ENCODE assay signal across 15 cellular contexts in genomic region chr9:88746744-88747398, GRCh38.
DNase-seq lines count a peak whose midpoint lies in the region; ATAC-seq and TF ChIP-seq lines count a peak whose summit lies in the region.
"Had no signal": no experiment of that assay in that cellular context is flagged by ENCODE, and none has a peak within 500 bp of the region (broad histone marks: within the 10 kb centered on the region; RNA-seq: fewer than 3 reads in every experiment).

No MANE protein-coding gene starts in this region.

- H3K36me3 ChIP-seq in brain microvascular endothelial cell (replicated peaks) (no peaks in the 10 kb centered on the region), tibial nerve (no peaks in the 10 kb centered on the region)
- H3K36me3 ChIP-seq: ascending aorta had no signal

- H3K27ac ChIP-seq in brain microvascular endothelial cell, result peak overlapping the region; percentile 91
- peak overlapping the region in 3 of 4 donors; percentile 1 to 68 (median 16) for H3K27ac ChIP-seq in tibial nerve
- H3K27ac ChIP-seq: 22Rv1, ascending aorta, epithelial cell of prostate had no signal

- TF ChIP-seq POLR2A in tibial nerve (IDR thresholded peaks at IDR 0.05), result no peak

- intact Hi-C loops in activated CD4-positive, alpha-beta T cell treated with anti-CD3 and anti-CD28 coated beads, Interleukin-2, amount 10 ng/mL, durations not matched to agents 24 days and 14 days (cut with micrococcal nuclease), result no loop called here

- TF ChIP-seq CTCF in brain microvascular endothelial cell (IDR thresholded peaks at IDR 0.05; ENCODE audit: low read depth, low read length, missing control alignments), result no peak
- TF ChIP-seq CTCF in mesothelial cell of epicardium (IDR thresholded peaks at IDR 0.05; ENCODE audit: unreplicated experiment), result no peak
- no peak for TF ChIP-seq CTCF in tibial nerve (IDR thresholded peaks at IDR 0.05)

- H3K27ac Mint-ChIP-seq in activated CD4-positive, alpha-beta T cell treated with anti-CD3 and anti-CD28 coated beads, Interleukin-2, amount 10 ng/mL, durations not matched to agents 24 days and 14 days, result no peak overlapping the region
- H3K27ac Mint-ChIP-seq in mesothelial cell of epicardium, result peak overlapping the region; percentile 91
- H3K27ac Mint-ChIP-seq in stimulated activated memory B cell treated with anti-CD40 and anti-IgM and Interleukin-4, amounts not matched to agents 10 μg/mL and 1 μg/mL and 100 μg/mL, for 72 hours, result no peak overlapping the region
- H3K27ac Mint-ChIP-seq: T-helper 17 cell had no signal

- no peaks in the 10 kb centered on the region for H3K9me3 Mint-ChIP-seq in activated CD4-positive, alpha-beta T cell treated with anti-CD3 and anti-CD28 coated beads, Interleukin-2, amount 10 ng/mL, durations not matched to agents 24 days and 14 days
- H3K9me3 Mint-ChIP-seq in mesothelial cell of epicardium, result no peaks in the 10 kb centered on the region
- H3K9me3 Mint-ChIP-seq in stimulated activated memory B cell treated with anti-CD40 and anti-IgM and Interleukin-4, amounts not matched to agents 10 μg/mL and 1 μg/mL and 100 μg/mL, for 72 hours, result no peaks in the 10 kb centered on the region

- in situ Hi-C loops in brain microvascular endothelial cell (cut with HindIII; ENCODE audit: low pct_ligation_motif_present, low sequenced_read_pairs), result no loop called here

- no peaks in the 10 kb centered on the region for H3K36me3 Mint-ChIP-seq in activated CD4-positive, alpha-beta T cell treated with anti-CD3 and anti-CD28 coated beads, Interleukin-2, amount 10 ng/mL, durations not matched to agents 24 days and 14 days (ENCODE audit: low read depth)
- H3K36me3 Mint-ChIP-seq in mesothelial cell of epicardium, result no peaks in the 10 kb centered on the region
- H3K36me3 Mint-ChIP-seq in stimulated activated memory B cell treated with anti-CD40 and anti-IgM and Interleukin-4, amounts not matched to agents 10 μg/mL and 1 μg/mL and 100 μg/mL, for 72 hours, result no peaks in the 10 kb centered on the region

- H3K9me3 ChIP-seq in tibial nerve, result peaks cover 0 to 6% (median 0%) of the 10 kb centered on the region in 4 donors
- H3K9me3 ChIP-seq: ascending aorta had no signal

- no peak for TF ChIP-seq EP300 in tibial nerve (IDR thresholded peaks at IDR 0.05)

- H3K4me3 ChIP-seq in brain microvascular endothelial cell (ENCODE audit: low read depth, low read length) (no peak overlapping the region), tibial nerve (no peak overlapping the region)
- H3K4me3 ChIP-seq: ascending aorta had no signal

- H3K27me3 ChIP-seq in brain microvascular endothelial cell (replicated peaks), result no peaks in the 10 kb centered on the region
- H3K27me3 ChIP-seq in tibial nerve, result no peaks in the 10 kb centered on the region
- H3K27me3 ChIP-seq: ascending aorta had no signal

- no peak overlapping the region for H3K4me3 Mint-ChIP-seq in activated CD4-positive, alpha-beta T cell treated with anti-CD3 and anti-CD28 coated beads, Interleukin-2, amount 10 ng/mL, durations not matched to agents 24 days and 14 days
- no peak overlapping the region for H3K4me3 Mint-ChIP-seq in mesothelial cell of epicardium
- H3K4me3 Mint-ChIP-seq in stimulated activated memory B cell treated with anti-CD40 and anti-IgM and Interleukin-4, amounts not matched to agents 10 μg/mL and 1 μg/mL and 100 μg/mL, for 72 hours, result no peak overlapping the region
- H3K4me3 Mint-ChIP-seq: T-helper 17 cell had no signal

- peak; percentile 46 for DNase-seq in activated CD4-positive, alpha-beta T cell treated with anti-CD3 and anti-CD28 coated beads, Interleukin-2, amount 10 ng/mL, durations not matched to agents 24 days and 14 days
- DNase-seq in activated CD4-positive, alpha-beta T cell treated with anti-CD3 and anti-CD28 coated beads for 1 hour, result no peak
- DNase-seq in brain microvascular endothelial cell, result peak; percentile 42
- DNase-seq in mesothelial cell of epicardium (ENCODE audit: low spot score in 2 of 2, unreplicated experiment in 2 of 2), result no peak
- DNase-seq in tibial nerve (ENCODE audit: low spot score in 2 of 2), result no peak
- DNase-seq in DMS79 (lab: John Stamatoyannopoulos, UW), result no peak
- DNase-seq: NCI-H1417 treated with DMSO at 0.1 percent for 48 hours, NCI-H748 treated with DMSO at 0.1 percent for 48 hours, posterior cingulate gyrus, T-helper 17 cell had no signal

- peaks cover 2% of the 10 kb centered on the region for H3K27me3 Mint-ChIP-seq in activated CD4-positive, alpha-beta T cell treated with anti-CD3 and anti-CD28 coated beads, Interleukin-2, amount 10 ng/mL, durations not matched to agents 24 days and 14 days
- H3K27me3 Mint-ChIP-seq in mesothelial cell of epicardium (ENCODE audit: low read depth), result no peaks in the 10 kb centered on the region
- peaks cover 6% of the 10 kb centered on the region for H3K27me3 Mint-ChIP-seq in stimulated activated memory B cell treated with anti-CD40 and anti-IgM and Interleukin-4, amounts not matched to agents 10 μg/mL and 1 μg/mL and 100 μg/mL, for 72 hours

- WGBS in tibial nerve, 2 donors, result 51 to 55% methylated on average over 9 of the region's 9 CpGs

- H3K4me1 ChIP-seq in tibial nerve, result peaks cover 0 to 57% (median 20%) of the 10 kb centered on the region in 4 donors

- no peak for ATAC-seq in HG03159 (IDR thresholded peaks at IDR 0.05; ENCODE audit: unreplicated experiment)
- ATAC-seq in stimulated activated memory B cell treated with anti-CD40 and anti-IgM and Interleukin-4, amounts not matched to agents 10 μg/mL and 1 μg/mL and 100 μg/mL, for 72 hours, result no peak
- ATAC-seq: T-helper 17 cell had no signal

- no peaks in the 10 kb centered on the region for H3K4me1 Mint-ChIP-seq in activated CD4-positive, alpha-beta T cell treated with anti-CD3 and anti-CD28 coated beads, Interleukin-2, amount 10 ng/mL, durations not matched to agents 24 days and 14 days
- H3K4me1 Mint-ChIP-seq in mesothelial cell of epicardium, result peaks cover 43% of the 10 kb centered on the region
- H3K4me1 Mint-ChIP-seq in stimulated activated memory B cell treated with anti-CD40 and anti-IgM and Interleukin-4, amounts not matched to agents 10 μg/mL and 1 μg/mL and 100 μg/mL, for 72 hours, result no peaks in the 10 kb centered on the region

Comparison
In these comparisons a context has a peak if more than half of its experiments do, and no peak if none do; other contexts are left out.
1. DNase-seq: peak in activated CD4-positive, alpha-beta T cell treated with anti-CD3 and anti-CD28 coated beads, Interleukin-2, amount 10 ng/mL, durations not matched to agents 24 days and 14 days (single experiment) and brain microvascular endothelial cell (single experiment); none in activated CD4-positive, alpha-beta T cell treated with anti-CD3 and anti-CD28 coated beads for 1 hour (single experiment), mesothelial cell of epicardium (0 of 2), tibial nerve (0 of 2) and DMS79 (single experiment).